41 cellular contexts compared by ENCODE assay signal in the genomic region with DNA sequence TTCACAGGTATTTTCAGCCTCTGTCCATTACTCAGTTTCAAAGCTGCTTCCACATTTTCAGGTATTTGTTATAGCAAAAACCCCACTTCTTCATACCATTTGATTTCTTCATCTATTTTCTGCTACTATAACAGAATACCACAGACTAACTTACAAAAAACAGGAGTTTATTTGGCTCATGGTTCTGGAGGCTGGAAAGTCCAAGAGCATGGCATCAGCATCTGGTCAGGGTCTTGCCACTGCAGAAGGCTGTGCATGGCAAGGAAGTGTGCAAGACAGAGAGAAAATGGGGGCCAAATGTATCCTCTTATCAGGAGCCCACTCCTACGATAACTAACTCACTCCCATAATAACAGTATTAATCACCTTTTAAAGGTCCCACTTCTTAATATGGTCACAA.
"Had no signal": no experiment of that assay in that cellular context is flagged by ENCODE, and none has a peak within 500 bp of the region (broad histone marks: within the 10 kb centered on the region; RNA-seq: fewer than 3 reads in every experiment).

No MANE protein-coding gene starts in this region.

- H3K27me3 Mint-ChIP-seq: activated naive CD4-positive, alpha-beta T cell treated with anti-CD3 and anti-CD28 coated beads, Interleukin-2, amount 10 ng/mL, durations not matched to agents 7 days and 5 days; activated naive CD8-positive, alpha-beta T cell treated with anti-CD3 and anti-CD28 coated beads, Interleukin-2, amount 10 ng/mL, durations not matched to agents 7 days and 5 days; activated T-cell treated with anti-CD3 and anti-CD28 coated beads, Interleukin-2, amount 50 U/mL, for 24 hours; central memory CD8-positive, alpha-beta T cell had no signal

- H3K4me3 ChIP-seq: adrenal gland, ascending aorta, body of pancreas, breast epithelium, cardiac muscle cell had no signal

- H3K4me3 Mint-ChIP-seq: activated naive CD4-positive, alpha-beta T cell treated with anti-CD3 and anti-CD28 coated beads for 36 hours; activated naive CD4-positive, alpha-beta T cell treated with anti-CD3 and anti-CD28 coated beads, Interleukin-2, amount 10 ng/mL, durations not matched to agents 7 days and 5 days; activated naive CD4-positive, alpha-beta T cell treated with anti-CD3 and anti-CD28 coated beads, Interleukin-2, amount 50 U/mL, for 24 hours; activated naive CD8-positive, alpha-beta T cell; activated naive CD8-positive, alpha-beta T cell treated with anti-CD3 and anti-CD28 coated beads for 36 hours; activated naive CD8-positive, alpha-beta T cell treated with anti-CD3 and anti-CD28 coated beads, Interleukin-2, amount 10 ng/mL, durations not matched to agents 7 days and 5 days; activated naive CD8-positive, alpha-beta T cell treated with anti-CD3 and anti-CD28 coated beads, Interleukin-2, amount 50 U/mL, for 24 hours; activated T-cell treated with anti-CD3 and anti-CD28 coated beads, Interleukin-2, amount 50 U/mL, for 24 hours; activated T-cell treated with anti-CD3 and anti-CD28 coated beads, Interleukin-2, amount 50 U/mL, for 4 hours; activated T-cell treated with anti-CD3 and anti-CD28 coated beads, Interleukin-2, amount 50 U/mL, for 72 hours; activated T-helper 1 cell treated with anti-CD3 and anti-CD28 coated beads, Interleukin-12 subunit alpha, Interleukin-12 subunit beta, Interleukin-2, Interleukin-4 antibody, amounts not matched to agents 30 ng/mL and 10 ng/mL and 1 ng/mL, durations not matched to agents 14 hours and 24 hours and 36 hours; activated T-helper 17 cell treated with anti-CD3 and anti-CD28 coated beads, Interleukin-2, amount 50 U/mL, for 72 hours; brain; central memory CD8-positive, alpha-beta T cell had no signal

- H3K36me3 ChIP-seq: adrenal gland, ascending aorta, brain microvascular endothelial cell, breast epithelium, cardiac muscle cell had no signal

- H3K36me3 Mint-ChIP-seq: activated naive CD4-positive, alpha-beta T cell treated with anti-CD3 and anti-CD28 coated beads, Interleukin-2, amount 10 ng/mL, durations not matched to agents 7 days and 5 days; activated naive CD4-positive, alpha-beta T cell treated with anti-CD3 and anti-CD28 coated beads, Interleukin-2, amount 50 U/mL, for 24 hours; activated naive CD8-positive, alpha-beta T cell; activated naive CD8-positive, alpha-beta T cell treated with anti-CD3 and anti-CD28 coated beads for 36 hours; activated naive CD8-positive, alpha-beta T cell treated with anti-CD3 and anti-CD28 coated beads, Interleukin-2, amount 10 ng/mL, durations not matched to agents 7 days and 5 days; brain had no signal

- DNase-seq: activated effector memory CD4-positive, alpha-beta T cell treated with anti-CD3 and anti-CD28 coated beads, Interleukin-2, amount 50 U/mL, for 16 hours; activated effector memory CD4-positive, alpha-beta T cell treated with Interleukin-2 at 50 U/mL for 16 hours; activated gamma-delta T cell; activated gamma-delta T cell treated with Interleukin-2 at 50 U/mL for 16 hours; activated naive CD4-positive, alpha-beta T cell; activated naive CD4-positive, alpha-beta T cell treated with anti-CD3 and anti-CD28 coated beads for 36 hours; activated naive CD4-positive, alpha-beta T cell treated with anti-CD3 and anti-CD28 coated beads, Interleukin-2, amount 10 ng/mL, durations not matched to agents 7 days and 5 days; activated naive CD4-positive, alpha-beta T cell treated with anti-CD3 and anti-CD28 coated beads, Interleukin-2, amount 50 U/mL, for 16 hours; activated naive CD4-positive, alpha-beta T cell treated with Interleukin-2 at 50 U/mL for 16 hours; activated naive CD8-positive, alpha-beta T cell treated with anti-CD3 and anti-CD28 coated beads for 36 hours; activated naive CD8-positive, alpha-beta T cell treated with anti-CD3 and anti-CD28 coated beads, Interleukin-2, amount 10 ng/mL, durations not matched to agents 7 days and 5 days; activated naive CD8-positive, alpha-beta T cell treated with anti-CD3 and anti-CD28 coated beads, Interleukin-2, amount 50 U/mL, for 24 hours; activated T-cell treated with anti-CD3 and anti-CD28 coated beads for 4 hours; activated T-cell treated with anti-CD3 and anti-CD28 coated beads, Interleukin-2, amount 50 U/mL, for 1 hour; activated T-cell treated with anti-CD3 and anti-CD28 coated beads, Interleukin-2, amount 50 U/mL, for 24 hours; activated T-cell treated with anti-CD3 and anti-CD28 coated beads, Interleukin-2, amount 50 U/mL, for 4 hours; activated T-cell treated with anti-CD3 and anti-CD28 coated beads, Interleukin-2, amount 50 U/mL, for 48 hours; activated T-cell treated with anti-CD3 and anti-CD28 coated beads, Interleukin-2, amount 50 U/mL, for 72 hours; adrenal gland; amniotic stem cell; amygdala; anterior cingulate cortex; aorta; body of pancreas; brain microvascular endothelial cell; caudate nucleus; central memory CD4-positive, alpha-beta T cell; cerebellar nuclear complex had no signal

- H3K4me1 ChIP-seq: adrenal gland, ascending aorta, body of pancreas, breast epithelium had no signal

- H3K9me3 ChIP-seq: body of pancreas had no signal

- H3K27ac ChIP-seq: adrenal gland, ascending aorta, body of pancreas, brain microvascular endothelial cell, breast epithelium, cardiac muscle cell had no signal

- FAIRE-seq: astrocyte, bronchial epithelial cell had no signal

- H3K4me1 Mint-ChIP-seq: activated naive CD4-positive, alpha-beta T cell treated with anti-CD3 and anti-CD28 coated beads, Interleukin-2, amount 10 ng/mL, durations not matched to agents 7 days and 5 days; activated naive CD4-positive, alpha-beta T cell treated with anti-CD3 and anti-CD28 coated beads, Interleukin-2, amount 50 U/mL, for 24 hours; activated naive CD8-positive, alpha-beta T cell treated with anti-CD3 and anti-CD28 coated beads for 36 hours; activated naive CD8-positive, alpha-beta T cell treated with anti-CD3 and anti-CD28 coated beads, Interleukin-2, amount 10 ng/mL, durations not matched to agents 7 days and 5 days; activated naive CD8-positive, alpha-beta T cell treated with anti-CD3 and anti-CD28 coated beads, Interleukin-2, amount 50 U/mL, for 24 hours; activated T-helper 17 cell treated with anti-CD3 and anti-CD28 coated beads, Interleukin-2, amount 50 U/mL, for 72 hours; brain; central memory CD8-positive, alpha-beta T cell had no signal

- H3K27me3 ChIP-seq: adrenal gland, ascending aorta, body of pancreas, brain microvascular endothelial cell, cardiac muscle cell had no signal

- ATAC-seq: activated naive CD4-positive, alpha-beta T cell treated with anti-CD3 and anti-CD28 coated beads, Interleukin-2, amount 50 U/mL, for 72 hours; activated naive CD8-positive, alpha-beta T cell treated with anti-CD3 and anti-CD28 coated beads, Interleukin-2, amount 50 U/mL, for 24 hours; activated T-cell treated with anti-CD3 and anti-CD28 coated beads, Interleukin-2, amount 50 U/mL, for 4 hours; activated T-cell treated with anti-CD3 and anti-CD28 coated beads, Interleukin-2, amount 50 U/mL, for 72 hours; activated T-helper 17 cell treated with anti-CD3 and anti-CD28 coated beads, Interleukin-2, amount 50 U/mL, for 72 hours; body of pancreas had no signal

- H3K27ac Mint-ChIP-seq: activated naive CD4-positive, alpha-beta T cell treated with anti-CD3 and anti-CD28 coated beads for 36 hours; activated naive CD4-positive, alpha-beta T cell treated with anti-CD3 and anti-CD28 coated beads, Interleukin-2, amount 10 ng/mL, durations not matched to agents 7 days and 5 days; activated naive CD4-positive, alpha-beta T cell treated with anti-CD3 and anti-CD28 coated beads, Interleukin-2, amount 50 U/mL, for 24 hours; activated naive CD4-positive, alpha-beta T cell treated with anti-CD3 and anti-CD28 coated beads, Interleukin-2, amount 50 U/mL, for 72 hours; activated naive CD8-positive, alpha-beta T cell; activated naive CD8-positive, alpha-beta T cell treated with anti-CD3 and anti-CD28 coated beads for 36 hours; activated naive CD8-positive, alpha-beta T cell treated with anti-CD3 and anti-CD28 coated beads, Interleukin-2, amount 10 ng/mL, durations not matched to agents 7 days and 5 days; activated naive CD8-positive, alpha-beta T cell treated with anti-CD3 and anti-CD28 coated beads, Interleukin-2, amount 50 U/mL, for 24 hours; activated T-cell treated with anti-CD3 and anti-CD28 coated beads, Interleukin-2, amount 50 U/mL, for 24 hours; activated T-cell treated with anti-CD3 and anti-CD28 coated beads, Interleukin-2, amount 50 U/mL, for 72 hours; activated T-helper 1 cell treated with anti-CD3 and anti-CD28 coated beads, Interleukin-12 subunit alpha, Interleukin-12 subunit beta, Interleukin-2, Interleukin-4 antibody, amounts not matched to agents 30 ng/mL and 10 ng/mL and 1 ng/mL, durations not matched to agents 14 hours and 24 hours and 36 hours; activated T-helper 17 cell treated with anti-CD3 and anti-CD28 coated beads, Interleukin-2, amount 50 U/mL, for 72 hours; activated T-helper 2 cell treated with anti-CD3 and anti-CD28 coated beads, Interferon-gamma antibody, Interleukin-2, Interleukin-4, amounts not matched to agents 10 μg/mL and 5 μg/mL and 100 μg/mL, durations not matched to agents 14 hours and 24 hours and 36 hours; brain had no signal
